In the genomic region with DNA sequence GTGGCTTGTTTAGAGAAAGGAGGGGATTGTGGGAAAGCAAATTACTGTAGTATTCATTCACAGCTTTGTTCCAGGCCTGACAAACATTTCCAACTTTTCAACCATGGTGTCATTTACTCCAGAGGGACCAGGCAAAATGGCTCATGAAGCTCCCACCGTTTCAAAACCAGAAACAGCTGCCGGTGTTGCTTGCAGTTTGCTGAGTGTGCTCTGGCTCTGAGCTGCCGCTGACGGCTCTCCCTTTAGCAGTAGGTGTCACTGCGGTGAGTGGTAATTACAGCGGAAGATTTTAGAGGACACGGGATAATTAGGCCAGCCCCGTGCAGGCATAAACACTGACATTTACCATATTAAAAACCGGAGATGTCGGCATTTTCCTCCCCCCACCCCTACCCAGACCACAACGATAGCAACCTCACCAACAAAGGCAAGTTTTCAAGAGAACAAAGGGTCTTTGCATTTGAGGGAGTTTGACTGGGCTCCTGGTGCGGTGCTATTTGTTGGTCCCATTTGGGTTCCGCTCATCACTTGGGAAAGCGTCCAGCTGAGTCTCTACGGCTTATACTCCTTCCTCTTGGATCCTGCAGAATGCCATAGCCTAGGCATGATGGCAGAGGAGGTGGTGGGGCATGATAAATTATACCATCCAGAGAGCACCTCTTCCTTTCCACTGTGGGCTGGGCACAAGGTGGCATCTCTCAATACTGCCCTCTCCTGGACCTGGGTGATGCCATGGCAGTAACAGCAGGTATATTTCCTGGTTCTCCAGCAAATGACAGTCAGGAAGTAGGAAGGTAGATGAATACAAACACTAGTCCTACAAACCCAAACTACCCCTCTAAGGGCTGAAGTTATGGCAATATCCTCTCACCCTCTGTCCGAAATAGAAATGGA, we compare ENCODE assay signal across 8 cellular contexts.
A peak's percentile ranks its signal among the peaks of the same experiment; 100 is the strongest.
DNase-seq lines count a peak whose midpoint lies in the region; ATAC-seq and TF ChIP-seq lines count a peak whose summit lies in the region.

No MANE protein-coding gene starts in this region.

- intact Hi-C loops in vagina (cut with DNase I): no loop called here

- H3K9ac ChIP-seq in smooth muscle cell (ENCODE audit: low read depth): no peak overlapping the region

- TF ChIP-seq CTCF in 22Rv1 (IDR thresholded peaks at IDR 0.05) (peak; percentile 87), GM23338 (conservative IDR thresholded peaks at IDR 0.05; ENCODE audit: low read depth in 2 of 2) (peak; percentile 68 to 75), smooth muscle cell (IDR thresholded peaks at IDR 0.05; ENCODE audit: borderline replicate concordance, insufficient read depth, poor library complexity, severe bottlenecking) (peak; percentile 20), vagina (IDR thresholded peaks at IDR 0.05) (no peak)

- peak; percentile 65 for DNase-seq in GM23338 (ENCODE audit: low spot score)
- DNase-seq in NCI-H82 (lab: John Stamatoyannopoulos, UW): peak; percentile 50
- peak; percentile 2 for DNase-seq in foreskin melanocyte
- no peak for DNase-seq in smooth muscle cell (lab: John Stamatoyannopoulos, UW; ENCODE audit: unreplicated experiment)
- no peak for DNase-seq in vagina (ENCODE audit: extremely low spot score in 2 of 2)
- no peak for DNase-seq in DMS79 (lab: John Stamatoyannopoulos, UW)

- H3K79me2 ChIP-seq in GM23338 (replicated peaks; ENCODE audit: insufficient read depth) (no peaks in the 10 kb centered on the region), smooth muscle cell (ENCODE audit: low read depth) (no peaks in the 10 kb centered on the region)

- ATAC-seq in GM23338: peak; percentile 92
- ATAC-seq in HG03565 (IDR thresholded peaks at IDR 0.05; ENCODE audit: unreplicated experiment): no peak

- H3K36me3 ChIP-seq in GM23338 (ENCODE audit: insufficient read depth): no peaks in the 10 kb centered on the region
- no peaks in the 10 kb centered on the region for H3K36me3 ChIP-seq in smooth muscle cell (ENCODE audit: low read depth)
- no peaks in the 10 kb centered on the region for H3K36me3 ChIP-seq in vagina

- no peaks in the 10 kb centered on the region for H3K9me3 ChIP-seq in smooth muscle cell (replicated peaks; ENCODE audit: low read depth)
- H3K9me3 ChIP-seq in vagina: no peaks in the 10 kb centered on the region

- peak overlapping the region; percentile 67; the same call in 1 of the 2 replicates for H3K4me2 ChIP-seq in GM23338
- peak overlapping the region; percentile 74 for H3K4me2 ChIP-seq in smooth muscle cell

- no peak overlapping the region for H3K27ac Mint-ChIP-seq in GM23338

- peaks cover 2% of the 10 kb centered on the region for H3K27me3 Mint-ChIP-seq in GM23338 (ENCODE audit: insufficient read depth, low read depth, poor library complexity)

- H2AFZ ChIP-seq in GM23338: peak overlapping the region; percentile 95
- H2AFZ ChIP-seq in smooth muscle cell (ENCODE audit: low read depth): peak overlapping the region; percentile 45

- H3F3A ChIP-seq in GM23338 (replicated peaks; ENCODE audit: low read depth) (no peaks in the 10 kb centered on the region), smooth muscle cell (ENCODE audit: low read depth) (no peaks in the 10 kb centered on the region)

- peaks cover 6% of the 10 kb centered on the region for H3K4me1 ChIP-seq in GM23338 (ENCODE audit: insufficient read depth)
- H3K4me1 ChIP-seq in smooth muscle cell (ENCODE audit: low read depth): peaks cover 8% of the 10 kb centered on the region
- peaks cover 15% of the 10 kb centered on the region for H3K4me1 ChIP-seq in vagina

- 26% methylated on average over 16 of the region's 16 CpGs for WGBS in smooth muscle cell (ENCODE audit: low lambda C conversion rate)

- H3K4me3 ChIP-seq in GM23338 (peak overlapping the region; percentile 40), smooth muscle cell (no peak overlapping the region), vagina (no peak overlapping the region)

- H3K4me3 Mint-ChIP-seq in GM23338: peak overlapping the region; percentile 52; the same call in 2 of the 3 replicates

- H4K20me1 ChIP-seq in GM23338 (replicated peaks; ENCODE audit: insufficient read depth) (no peaks in the 10 kb centered on the region), smooth muscle cell (ENCODE audit: low read depth) (no peaks in the 10 kb centered on the region)

- no peaks in the 10 kb centered on the region for H3K36me3 Mint-ChIP-seq in GM23338 (ENCODE audit: low read depth)

- H3K27ac ChIP-seq in 22Rv1 (no peak overlapping the region), GM23338 (ENCODE audit: low read depth) (no peak overlapping the region), smooth muscle cell (ENCODE audit: low read depth) (no peak overlapping the region), vagina (no peak overlapping the region)

- no peaks in the 10 kb centered on the region for H3K9me2 ChIP-seq in GM23338 (ENCODE audit: insufficient read depth)

- H3K9me3 Mint-ChIP-seq in GM23338: no peaks in the 10 kb centered on the region

- peaks cover 13% of the 10 kb centered on the region for H3K4me1 Mint-ChIP-seq in GM23338

- no peak for TF ChIP-seq POLR2A in vagina (IDR thresholded peaks at IDR 0.05)

- no peaks in the 10 kb centered on the region for H3K27me3 ChIP-seq in GM23338 (ENCODE audit: insufficient read depth)
- H3K27me3 ChIP-seq in smooth muscle cell (ENCODE audit: low read depth): no peaks in the 10 kb centered on the region
- no peaks in the 10 kb centered on the region for H3K27me3 ChIP-seq in vagina

TF ChIP-seq in GM23338, 12 proteins besides CTCF, POLR2A, EP300 and RAD21 (continues in another document):
- no peak for TF ChIP-seq ZNF114 (CRISPR knock-in tag; IDR thresholded peaks at IDR 0.05)
- no peak for TF ChIP-seq STAT1 (IDR thresholded peaks at IDR 0.05; ENCODE audit: unreplicated experiment)
- no peak for TF ChIP-seq JUNB (IDR thresholded peaks at IDR 0.05; ENCODE audit: unreplicated experiment)
- TF ChIP-seq EZH2 (IDR thresholded peaks at IDR 0.05; ENCODE audit: low read depth, unreplicated experiment): no peak
- TF ChIP-seq POLR2AphosphoS5 (IDR thresholded peaks at IDR 0.05; ENCODE audit: low read depth): no peak
- TF ChIP-seq, protein P1, sequence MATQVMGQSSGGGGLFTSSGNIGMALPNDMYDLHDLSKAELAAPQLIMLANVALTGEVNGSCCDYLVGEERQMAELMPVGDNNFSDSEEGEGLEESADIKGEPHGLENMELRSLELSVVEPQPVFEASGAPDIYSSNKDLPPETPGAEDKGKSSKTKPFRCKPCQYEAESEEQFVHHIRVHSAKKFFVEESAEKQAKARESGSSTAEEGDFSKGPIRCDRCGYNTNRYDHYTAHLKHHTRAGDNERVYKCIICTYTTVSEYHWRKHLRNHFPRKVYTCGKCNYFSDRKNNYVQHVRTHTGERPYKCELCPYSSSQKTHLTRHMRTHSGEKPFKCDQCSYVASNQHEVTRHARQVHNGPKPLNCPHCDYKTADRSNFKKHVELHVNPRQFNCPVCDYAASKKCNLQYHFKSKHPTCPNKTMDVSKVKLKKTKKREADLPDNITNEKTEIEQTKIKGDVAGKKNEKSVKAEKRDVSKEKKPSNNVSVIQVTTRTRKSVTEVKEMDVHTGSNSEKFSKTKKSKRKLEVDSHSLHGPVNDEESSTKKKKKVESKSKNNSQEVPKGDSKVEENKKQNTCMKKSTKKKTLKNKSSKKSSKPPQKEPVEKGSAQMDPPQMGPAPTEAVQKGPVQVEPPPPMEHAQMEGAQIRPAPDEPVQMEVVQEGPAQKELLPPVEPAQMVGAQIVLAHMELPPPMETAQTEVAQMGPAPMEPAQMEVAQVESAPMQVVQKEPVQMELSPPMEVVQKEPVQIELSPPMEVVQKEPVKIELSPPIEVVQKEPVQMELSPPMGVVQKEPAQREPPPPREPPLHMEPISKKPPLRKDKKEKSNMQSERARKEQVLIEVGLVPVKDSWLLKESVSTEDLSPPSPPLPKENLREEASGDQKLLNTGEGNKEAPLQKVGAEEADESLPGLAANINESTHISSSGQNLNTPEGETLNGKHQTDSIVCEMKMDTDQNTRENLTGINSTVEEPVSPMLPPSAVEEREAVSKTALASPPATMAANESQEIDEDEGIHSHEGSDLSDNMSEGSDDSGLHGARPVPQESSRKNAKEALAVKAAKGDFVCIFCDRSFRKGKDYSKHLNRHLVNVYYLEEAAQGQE (IDR thresholded peaks at IDR 0.05; ENCODE audit: unreplicated experiment): no peak
- TF ChIP-seq NANOG (IDR thresholded peaks at IDR 0.05; ENCODE audit: borderline replicate concordance): no peak
- TF ChIP-seq, protein P2, sequence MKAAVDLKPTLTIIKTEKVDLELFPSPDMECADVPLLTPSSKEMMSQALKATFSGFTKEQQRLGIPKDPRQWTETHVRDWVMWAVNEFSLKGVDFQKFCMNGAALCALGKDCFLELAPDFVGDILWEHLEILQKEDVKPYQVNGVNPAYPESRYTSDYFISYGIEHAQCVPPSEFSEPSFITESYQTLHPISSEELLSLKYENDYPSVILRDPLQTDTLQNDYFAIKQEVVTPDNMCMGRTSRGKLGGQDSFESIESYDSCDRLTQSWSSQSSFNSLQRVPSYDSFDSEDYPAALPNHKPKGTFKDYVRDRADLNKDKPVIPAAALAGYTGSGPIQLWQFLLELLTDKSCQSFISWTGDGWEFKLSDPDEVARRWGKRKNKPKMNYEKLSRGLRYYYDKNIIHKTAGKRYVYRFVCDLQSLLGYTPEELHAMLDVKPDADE (IDR thresholded peaks at IDR 0.05): no peak
- TF ChIP-seq EZH2phosphoT487 (IDR thresholded peaks at IDR 0.05; ENCODE audit: unreplicated experiment): no peak
- TF ChIP-seq CREB1 (CRISPR knock-in tag; IDR thresholded peaks at IDR 0.05; ENCODE audit: low read depth): no peak
- TF ChIP-seq ZNF331 (CRISPR knock-in tag; IDR thresholded peaks at IDR 0.05; ENCODE audit: low read depth): no peak

Comparison
In these comparisons a context has a peak if more than half of its experiments do, and no peak if none do; other contexts are left out.
1. CTCF ChIP-seq: peak in 22Rv1 (single experiment), GM23338 (2 of 2) and smooth muscle cell (single experiment); none in vagina (0 of 3).
2. DNase-seq: peak in GM23338 (single experiment), NCI-H82 (single experiment) and foreskin melanocyte (single experiment); none in smooth muscle cell (single experiment), vagina (0 of 2) and DMS79 (single experiment).